ENCODE assay signal across 22 cellular contexts in genomic region chr10:61028861-61029361, GRCh38.
DNase-seq lines count a peak whose midpoint lies in the region; ATAC-seq, FAIRE-seq and TF ChIP-seq lines count a peak whose summit lies in the region.
"Had no signal": no experiment of that assay in that cellular context is flagged by ENCODE, and none has a peak within 500 bp of the region (broad histone marks: within the 10 kb centered on the region; RNA-seq: fewer than 3 reads in every experiment).

No MANE protein-coding gene starts in this region.

- no peaks in the 10 kb centered on the region for H3K27me3 ChIP-seq in HepG2 (ENCODE audit: control insufficient read depth in 1 of 2, insufficient read depth in 2 of 2, low read length in 2 of 2)
- H3K27me3 ChIP-seq in right lobe of liver = no peaks in the 10 kb centered on the region
- H3K27me3 ChIP-seq: adrenal gland, upper lobe of right lung had no signal

- H3K79me2 ChIP-seq in HepG2 (ENCODE audit: insufficient read depth, low read length) = no peaks in the 10 kb centered on the region

- H3K36me3 ChIP-seq in HepG2 (replicated peaks in 1 of 2; ENCODE audit: control insufficient read depth in 1 of 2, insufficient read depth in 2 of 2, low read length in 2 of 2) (no peaks in the 10 kb centered on the region), right lobe of liver (no peaks in the 10 kb centered on the region)
- H3K36me3 ChIP-seq: adrenal gland, upper lobe of right lung had no signal

- H3K4me3 ChIP-seq in HepG2 (replicated peaks in 1 of 3; ENCODE audit: insufficient read depth in 1 of 3, low read depth in 2 of 3, low read length in 3 of 3) (no peak overlapping the region), right lobe of liver (no peak overlapping the region), astrocyte of the cerebellum (ENCODE audit: low read depth, low read length) (no peak overlapping the region)
- H3K4me3 ChIP-seq: adrenal gland, psoas muscle, upper lobe of right lung had no signal

- POLR2A ChIA-PET in HepG2 (lab: Yijun Ruan, JAX) = no interaction called here

- in situ Hi-C loops in HepG2 (cut with HindIII; ENCODE audit: extremely low pct_ligation_motif_present, low pct_unique_long_range_greater_than_20kb) = no loop called here
- in situ Hi-C loops in astrocyte of the cerebellum (cut with HindIII; ENCODE audit: low sequenced_read_pairs) = no loop called here

- no peak for FAIRE-seq in HepG2 (lab: Jason Lieb, UNC)

- H3K9me3 ChIP-seq in HepG2 (ENCODE audit: low read length) = no peaks in the 10 kb centered on the region
- no peaks in the 10 kb centered on the region for H3K9me3 ChIP-seq in right lobe of liver
- H3K9me3 ChIP-seq: adrenal gland, psoas muscle, upper lobe of right lung had no signal

- BruUV-seq in HepG2 (replicated peaks; lab: Mats Ljungman, UMichigan) = no TSS peak

- no peak for TF ChIP-seq RAD21 in HepG2 (CRISPR knock-in tag; IDR thresholded peaks at IDR 0.05)

- peak; percentile 30 for DNase-seq in HepG2 (ENCODE audit: low spot score)
- no peak for DNase-seq in right lobe of liver
- peak; percentile 9 for DNase-seq in astrocyte of the cerebellum (ENCODE audit: low read depth)
- DNase-seq in hepatic stellate cell (ENCODE audit: low spot score) = peak; percentile 14
- no peak for DNase-seq in NOMO-1 treated with DMSO at 0.1 percent for 48 hours (lab: John Stamatoyannopoulos, UW; ENCODE audit: unreplicated experiment)
- DNase-seq in GM19238 (ENCODE audit: insufficient read length, low spot score) = no peak
- no peak for DNase-seq in activated CD8-positive, alpha-beta memory T cell treated with anti-CD3 and anti-CD28 coated beads for 24 hours
- DNase-seq in mucosa of gallbladder (ENCODE audit: low spot score) = no peak
- DNase-seq: 8988T; activated B cell treated with CpG ODN at 0.5 μM for 24 hours; adrenal gland; CD4-positive, alpha-beta memory T cell; cortex of kidney; erythroblast; Kasumi-1; naive B cell; NCI-H1436; NCI-H2171 treated with DMSO at 0.1 percent for 48 hours; psoas muscle; Right ventricle myocardium superior; upper lobe of right lung had no signal

- ATAC-seq in HepG2 (no peak), right lobe of liver (no peak)
- ATAC-seq: left lobe of liver, psoas muscle, upper lobe of right lung had no signal

- WGBS in HepG2 (ENCODE audit: low lambda C conversion rate) = 79% methylated on average over 5 of the region's 5 CpGs
- WGBS in right lobe of liver (ENCODE audit: insufficient coverage, low coverage, low lambda C conversion rate, missing lambda C conversion rate) = 61% methylated on average over 4 of the region's 5 CpGs

- TF ChIP-seq EP300 in HepG2 (IDR thresholded peaks at IDR 0.05; ENCODE audit: low read depth in 2 of 2, low read length in 2 of 2) (no peak), HepG2 (CRISPR knock-in tag; IDR thresholded peaks at IDR 0.05; ENCODE audit: borderline replicate concordance) (no peak)

- intact Hi-C loops in HepG2 (cut with micrococcal nuclease; ENCODE audit: unreplicated experiment) (no loop called here), right lobe of liver (cut with DNase I) (no loop called here)

- no peaks in the 10 kb centered on the region for H3K4me1 ChIP-seq in HepG2 (ENCODE audit: insufficient read depth, low read length)
- no peaks in the 10 kb centered on the region for H3K4me1 ChIP-seq in right lobe of liver
- H3K4me1 ChIP-seq: adrenal gland, psoas muscle, upper lobe of right lung had no signal

- H2AFZ ChIP-seq in HepG2 (ENCODE audit: low read length) = no peak overlapping the region

- CTCF ChIA-PET in HepG2 (lab: Yijun Ruan, JAX; ENCODE audit: low intra/inter-chr PET ratio, low total read pairs) = no interaction called here

- H3K4me2 ChIP-seq in HepG2 (ENCODE audit: low read depth, low read length) = no peak overlapping the region

- H4K20me1 ChIP-seq in HepG2 (ENCODE audit: insufficient read depth, low read length) = no peaks in the 10 kb centered on the region

- TF ChIP-seq POLR2A in HepG2 (IDR thresholded peaks at IDR 0.05; ENCODE audit: insufficient read depth in 1 of 2, low read depth in 2 of 2, low read length in 2 of 2) (no peak), right lobe of liver (IDR thresholded peaks at IDR 0.05) (no peak)

- no peak overlapping the region for H3K27ac ChIP-seq in HepG2 (ENCODE audit: extremely low read length, insufficient read depth, low read length)
- no peak overlapping the region for H3K27ac ChIP-seq in right lobe of liver
- H3K27ac ChIP-seq: adrenal gland, psoas muscle, upper lobe of right lung had no signal

- H3K9ac ChIP-seq in HepG2 (ENCODE audit: insufficient read depth, low read depth, low read length) = no peak overlapping the region

- TF ChIP-seq CTCF in HepG2 (CRISPR knock-in tag; IDR thresholded peaks at IDR 0.05) (no peak), right lobe of liver (IDR thresholded peaks at IDR 0.05) (no peak), astrocyte of the cerebellum (IDR thresholded peaks at IDR 0.05; ENCODE audit: low read depth, low read length, missing control alignments) (no peak)

TF ChIP-seq in HepG2, 621 proteins besides CTCF, POLR2A, EP300 and RAD21:
- TF ChIP-seq ZBTB40 (IDR thresholded peaks at IDR 0.05) (no peak), ZBTB40 (CRISPR knock-in tag; IDR thresholded peaks at IDR 0.05) (no peak), PRMT3 (CRISPR knock-in tag; IDR thresholded peaks at IDR 0.05; ENCODE audit: borderline replicate concordance, low read depth) (no peak), ZNF558 (CRISPR knock-in tag; IDR thresholded peaks at IDR 0.05; ENCODE audit: borderline replicate concordance) (no peak), ZNF782 (CRISPR knock-in tag; IDR thresholded peaks at IDR 0.05; ENCODE audit: borderline replicate concordance) (no peak), ZNF501 (CRISPR knock-in tag; IDR thresholded peaks at IDR 0.05) (no peak), GABPA (IDR thresholded peaks at IDR 0.05; ENCODE audit: low read depth, low read length) (no peak), GABPA (CRISPR knock-in tag; IDR thresholded peaks at IDR 0.05; ENCODE audit: low read depth) (no peak), ZNF274 (CRISPR knock-in tag; IDR thresholded peaks at IDR 0.05) (no peak), SMAD1 (CRISPR knock-in tag; IDR thresholded peaks at IDR 0.05; ENCODE audit: borderline replicate concordance, low read depth) (no peak), ZSCAN12 (CRISPR knock-in tag; IDR thresholded peaks at IDR 0.05) (no peak), ERF (CRISPR knock-in tag; IDR thresholded peaks at IDR 0.05) (no peak), CHCHD3 (CRISPR knock-in tag; IDR thresholded peaks at IDR 0.05) (no peak), ADNP (CRISPR knock-in tag; IDR thresholded peaks at IDR 0.05) (no peak), TEAD2 (CRISPR knock-in tag; IDR thresholded peaks at IDR 0.05) (no peak)

Comparison
In these comparisons a context has a peak if more than half of its experiments do, and no peak if none do; other contexts are left out.
1. DNase-seq: peak in HepG2 (single experiment), astrocyte of the cerebellum (single experiment) and hepatic stellate cell (single experiment); none in right lobe of liver (0 of 3), NOMO-1 treated with DMSO at 0.1 percent for 48 hours (single experiment), GM19238 (single experiment), activated CD8-positive, alpha-beta memory T cell treated with anti-CD3 and anti-CD28 coated beads for 24 hours (single experiment) and mucosa of gallbladder (single experiment).